Comparison of ENCODE assay signal across 6 cellular contexts in genomic region chr11:92386577-92386976, GRCh38.
"Had no signal": no experiment of that assay in that cellular context is flagged by ENCODE, and none has a peak within 500 bp of the region (broad histone marks: within the 10 kb centered on the region; RNA-seq: fewer than 3 reads in every experiment).

No MANE protein-coding gene starts in this region.

- H3K4me1 Mint-ChIP-seq: IgD-negative memory B cell had no signal

- H3K4me3 Mint-ChIP-seq: H9, HFFc6, IgD-negative memory B cell had no signal

- H3K27me3 Mint-ChIP-seq: IgD-negative memory B cell had no signal

- H3K27ac ChIP-seq: GM23248, HL-60 had no signal

- H3K27ac Mint-ChIP-seq: HFFc6, IgD-negative memory B cell had no signal

- H3K9ac ChIP-seq: GM23248 had no signal

- H3K36me3 Mint-ChIP-seq: IgD-negative memory B cell had no signal

- H2AFZ ChIP-seq: GM23248 had no signal

- DNase-seq: GM23248, H9, HCEC 1CT, HFFc6 had no signal

- H3K4me3 ChIP-seq: GM23248 had no signal

- H3K9me3 Mint-ChIP-seq: H9, HFFc6 had no signal
